8 cellular contexts compared by ENCODE assay signal in genomic region chr4:78776729-78777555, GRCh38. TPM values are rescaled to one million over a fixed set of nuclear protein-coding genes. Genes with fewer than 3 reads are reported as not detected.
DNase-seq lines count a peak whose midpoint lies in the region; ATAC-seq and TF ChIP-seq lines count a peak whose summit lies in the region.

No MANE protein-coding gene starts in this region.

- TF ChIP-seq CTCF in C4-2B (conservative IDR thresholded peaks at IDR 0.05) (no peak), parathyroid adenoma (IDR thresholded peaks at IDR 0.05) (no peak), type B pancreatic cell (conservative IDR thresholded peaks at IDR 0.05) (no peak)

- H3K4me2 ChIP-seq in parathyroid adenoma (ENCODE audit: low read length): peak overlapping the region; percentile 68

- DNase-seq in RPMI8226 (peak; percentile 60), head of caudate nucleus (peak in 37 of 42 donors; percentile 4 to 71 (median 32)), type B pancreatic cell (ENCODE audit: extremely low spot score, unreplicated experiment) (no peak)
- peak; percentile 51 for DNase-seq in activated naive CD4-positive, alpha-beta T cell treated with Interleukin-2 at 50 U/mL for 16 hours

- ATAC-seq in GM19324 (IDR thresholded peaks at IDR 0.05; ENCODE audit: low FRiP score, unreplicated experiment) (peak; percentile 38), HG03442 (IDR thresholded peaks at IDR 0.05; ENCODE audit: unreplicated experiment) (peak; percentile 25)

- H3K4me1 Mint-ChIP-seq in type B pancreatic cell (ENCODE audit: unreplicated experiment): peaks cover 9% of the 10 kb centered on the region

- H3K27ac Mint-ChIP-seq in type B pancreatic cell: peak overlapping the region; percentile 98

- no peaks in the 10 kb centered on the region for H3K9me3 ChIP-seq in parathyroid adenoma (ENCODE audit: control insufficient read depth, low read length)

- no peaks in the 10 kb centered on the region for H3K36me3 Mint-ChIP-seq in type B pancreatic cell

- no peaks in the 10 kb centered on the region for H3K9me3 Mint-ChIP-seq in type B pancreatic cell

- H3K36me3 ChIP-seq in parathyroid adenoma (ENCODE audit: control insufficient read depth, insufficient read depth, low read length): no peaks in the 10 kb centered on the region

- H3K4me1 ChIP-seq in parathyroid adenoma: no peaks in the 10 kb centered on the region

- no peaks in the 10 kb centered on the region for H3K27me3 ChIP-seq in parathyroid adenoma (ENCODE audit: control insufficient read depth, insufficient read depth, low read length)

- no peak overlapping the region for H3K4me3 Mint-ChIP-seq in type B pancreatic cell

- peak overlapping the region; percentile 68 for H3K4me3 ChIP-seq in parathyroid adenoma (ENCODE audit: low read depth, low read length)

- peak overlapping the region; percentile 100 for H3K27ac ChIP-seq in C4-2B
- peak overlapping the region; percentile 49 for H3K27ac ChIP-seq in parathyroid adenoma

- intact Hi-C loops in head of caudate nucleus (cut with DNase I): loop anchor here (2.0 to 10.0 kb wide), 4 partner anchors 72 to 952 kb away; no protein-coding TSS in a partner anchor

- no peaks in the 10 kb centered on the region for H3K27me3 Mint-ChIP-seq in type B pancreatic cell

- H3K9ac ChIP-seq in parathyroid adenoma: no peak overlapping the region

- H2AFZ ChIP-seq in parathyroid adenoma: peak overlapping the region; percentile 78

- no peaks in the 10 kb centered on the region for H3K79me2 ChIP-seq in parathyroid adenoma

RNA-seq across cellular contexts. Expression of gene BMP2K, which starts 0.8 kb away (rescaled TPM):
- total RNA-seq in type B pancreatic cell (ENCODE audit: low replicate concordance): 40.9 and 73.9 TPM in 2 replicates
